Comparison of ENCODE assay signal across 13 cellular contexts in the genomic region with DNA sequence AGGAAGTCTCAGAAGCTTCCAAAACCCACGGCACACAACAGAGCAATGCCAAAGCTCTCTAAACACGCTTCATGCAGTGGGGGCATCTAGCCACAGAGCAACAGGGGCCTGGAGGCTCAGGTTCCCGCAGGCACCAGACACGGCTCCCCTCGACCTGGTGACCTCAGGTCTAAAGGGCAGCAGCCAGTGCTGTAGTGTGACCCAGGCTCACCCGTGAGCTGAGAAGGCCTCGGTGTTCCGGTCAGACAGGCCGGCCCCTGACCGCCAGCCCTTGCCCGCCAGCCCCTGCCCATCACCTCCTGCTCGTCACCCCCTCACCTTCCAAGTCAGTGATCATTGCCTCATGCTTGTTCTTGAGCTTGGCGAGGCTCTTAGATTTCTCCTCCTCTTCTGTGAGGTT. TPM values are rescaled to one million over a fixed set of nuclear protein-coding genes. Genes with fewer than 3 reads are reported as not detected.
"Had no signal": no experiment of that assay in that cellular context is flagged by ENCODE, and none has a peak within 500 bp of the region (broad histone marks: within the 10 kb centered on the region; RNA-seq: fewer than 3 reads in every experiment).

No MANE protein-coding gene starts in this region.

- DNase-seq: activated CD4-positive, alpha-beta T cell treated with anti-CD3 and anti-CD28 coated beads, Interleukin-2, amount 10 ng/mL, durations not matched to agents 24 days and 14 days; activated effector memory CD4-positive, alpha-beta T cell treated with anti-CD3 and anti-CD28 coated beads, Interleukin-2, amount 50 U/mL, for 16 hours; caudate nucleus; colonic mucosa; foreskin melanocyte; heart right ventricle; ovary; upper lobe of right lung had no signal

- H3K27ac Mint-ChIP-seq: activated CD4-positive, alpha-beta T cell treated with anti-CD3 and anti-CD28 coated beads, Interleukin-2, amount 10 ng/mL, durations not matched to agents 24 days and 14 days; WTC11 had no signal

- H3K9me3 Mint-ChIP-seq: activated CD4-positive, alpha-beta T cell treated with anti-CD3 and anti-CD28 coated beads, Interleukin-2, amount 10 ng/mL, durations not matched to agents 24 days and 14 days; stimulated activated effector memory CD8-positive, alpha-beta T cell treated with anti-CD3 and anti-CD28 coated beads, Interleukin-12 subunit alpha, Interleukin-12 subunit beta, amount 100 ng/mL, for 72 hours; T-helper 1 cell treated with Interleukin-12 subunit alpha and Interleukin-12 subunit beta and Interleukin-4 antibody, amounts not matched to agents 30 μg/mL and 1 μg/mL, for 36 hours; WTC11 had no signal

- H3K4me1 ChIP-seq: colonic mucosa, upper lobe of right lung had no signal

- H3K9me3 ChIP-seq: colonic mucosa, heart right ventricle, left lung, ovary, upper lobe of right lung had no signal

- H3K27me3 Mint-ChIP-seq: activated CD4-positive, alpha-beta T cell treated with anti-CD3 and anti-CD28 coated beads, Interleukin-2, amount 10 ng/mL, durations not matched to agents 24 days and 14 days had no signal

- H3K27me3 ChIP-seq: colonic mucosa, heart right ventricle, left lung, ovary, upper lobe of right lung had no signal

- H3K4me1 Mint-ChIP-seq: WTC11 had no signal

- H3K4me3 Mint-ChIP-seq: activated CD4-positive, alpha-beta T cell treated with anti-CD3 and anti-CD28 coated beads, Interleukin-2, amount 10 ng/mL, durations not matched to agents 24 days and 14 days; stimulated activated effector memory CD8-positive, alpha-beta T cell treated with anti-CD3 and anti-CD28 coated beads, Interleukin-12 subunit alpha, Interleukin-12 subunit beta, amount 100 ng/mL, for 72 hours; T-helper 1 cell treated with Interleukin-12 subunit alpha and Interleukin-12 subunit beta and Interleukin-4 antibody, amounts not matched to agents 30 μg/mL and 1 μg/mL, for 36 hours; WTC11 had no signal

- H3K4me3 ChIP-seq: colonic mucosa, heart right ventricle, left lung, ovary, upper lobe of right lung had no signal

- ATAC-seq: heart right ventricle; left lung; stimulated activated effector memory CD8-positive, alpha-beta T cell treated with anti-CD3 and anti-CD28 coated beads, Interleukin-12 subunit alpha, Interleukin-12 subunit beta, amount 100 ng/mL, for 72 hours; upper lobe of right lung; WTC11 had no signal

- H3K27ac ChIP-seq: colonic mucosa, left lung, ovary, upper lobe of right lung had no signal

RNA-seq across cellular contexts. Expression of a gene that starts 45.7 kb away (rescaled TPM):
- polyA plus RNA-seq: neural cell had no signal

RNA-seq across cellular contexts. Expression of a gene that starts 59.3 kb away (rescaled TPM):
- polyA plus RNA-seq: neural cell had no signal
